Comparison of ENCODE assay signal across 8 cellular contexts in genomic region chr1:168234846-168235547, GRCh38. TPM values are rescaled to one million over a fixed set of nuclear protein-coding genes. Genes with fewer than 3 reads are reported as not detected.
DNase-seq lines count a peak whose midpoint lies in the region; ATAC-seq and TF ChIP-seq lines count a peak whose summit lies in the region.

No MANE protein-coding gene starts in this region.

- DNase-seq in CD4-positive, alpha-beta T cell, result peak in 5 of 10 experiments; percentile 6 to 30 (median 8)
- peak; percentile 43 for DNase-seq in NCI-H748 treated with DMSO at 0.1 percent for 48 hours (lab: John Stamatoyannopoulos, UW)
- peak; percentile 15 for DNase-seq in activated effector memory CD4-positive, alpha-beta T cell treated with Interleukin-2 at 50 U/mL for 16 hours
- DNase-seq in left cardiac atrium, result no peak
- DNase-seq in stimulated activated CD4-positive, alpha-beta T cell treated with anti-CD3 and anti-CD28 coated beads, TNF-alpha, amount 100 ng/mL, for 24 hours (ENCODE audit: low read depth in 3 of 3), result peak in 2 of 3 experiments; percentile 26 to 27

- TF ChIP-seq POLR2A in GM18505 (IDR thresholded peaks at IDR 0.05; ENCODE audit: borderline replicate concordance, extremely low read depth, insufficient read depth, insufficient read length), result no peak

- H3K27ac ChIP-seq in CD4-positive, alpha-beta T cell (ENCODE audit: low read depth, low read length), result no peak overlapping the region

- H3K9me3 ChIP-seq in CD4-positive, alpha-beta T cell (ENCODE audit: control insufficient read depth, low read length), result no peaks in the 10 kb centered on the region

- no peaks in the 10 kb centered on the region for H3K27me3 Mint-ChIP-seq in CD4-positive, alpha-beta T cell

- H3K36me3 Mint-ChIP-seq in CD4-positive, alpha-beta T cell (ENCODE audit: low read depth), result peaks cover 94% of the 10 kb centered on the region

- ATAC-seq in CD4-positive, alpha-beta T cell (ENCODE audit: poor library complexity), result peak; percentile 96
- ATAC-seq in GM18868 (IDR thresholded peaks at IDR 0.05; ENCODE audit: unreplicated experiment) (peak; percentile 82), HG03135 (IDR thresholded peaks at IDR 0.05; ENCODE audit: unreplicated experiment) (peak; percentile 65), left cardiac atrium (peak; percentile 67 to 73), GM18505 (IDR thresholded peaks at IDR 0.05; ENCODE audit: unreplicated experiment) (no peak)

- no peak overlapping the region for H3K4me3 Mint-ChIP-seq in CD4-positive, alpha-beta T cell

- CTCF ChIA-PET in CD4-positive, alpha-beta T cell (lab: Charles Lee), result interaction anchor here (0.7 to 2.4 kb wide), 11 partner anchors 9 to 174 kb away, joined by 3 to 21 read pairs (median 3); partner anchors contain the start of genes SFT2D2 and TIPRL

- intact Hi-C loops in CD4-positive, alpha-beta T cell (cut with DNase I, micrococcal nuclease), result loop anchor here (5.0 to 10.0 kb wide), 2 partner anchors 130 to 1252 kb away; partner anchors contain the start of gene SLC19A2 (in 1 of the 2)
- intact Hi-C loops in left cardiac atrium (cut with DNase I), result no loop called here

- H3K27me3 ChIP-seq in CD4-positive, alpha-beta T cell (ENCODE audit: control insufficient read depth, insufficient read depth, low read length), result no peaks in the 10 kb centered on the region

- TF ChIP-seq CTCF in CD4-positive, alpha-beta T cell (IDR thresholded peaks at IDR 0.05), result peak; percentile 54

- H3K4me1 Mint-ChIP-seq in CD4-positive, alpha-beta T cell (ENCODE audit: low read depth), result peaks cover 63% of the 10 kb centered on the region

- H3K9me3 Mint-ChIP-seq in CD4-positive, alpha-beta T cell, result no peaks in the 10 kb centered on the region

- POLR2A ChIA-PET in CD4-positive, alpha-beta T cell (lab: Charles Lee), result interaction anchor here (0.9 to 1.9 kb wide), 2 partner anchors 8 to 48 kb away, joined by 3 to 11 read pairs; partner anchors contain the start of gene SFT2D2

- H3K27ac Mint-ChIP-seq in CD4-positive, alpha-beta T cell, result peak overlapping the region; percentile 18

RNA-seq across cellular contexts. Expression of gene SFT2D2, which starts 9.2 kb away (rescaled TPM):
- total RNA-seq in CD4-positive, alpha-beta T cell, result 10 to 100 TPM; 47.0 to 51.7 TPM
- 10 to 100 TPM; 28.4 to 30.0 TPM for total RNA-seq in left cardiac atrium

RNA-seq across cellular contexts. Expression of gene TBX19, which starts 45.7 kb away (rescaled TPM):
- 1 to 10 TPM; 1.6 to 1.8 TPM for total RNA-seq in CD4-positive, alpha-beta T cell
- total RNA-seq in left cardiac atrium, result under 1 TPM; 0.84 to 0.88 TPM

RNA-seq across cellular contexts. Expression of gene TIPRL, which starts 56.2 kb away (rescaled TPM):
- 10 to 100 TPM; 15.8 to 16.4 TPM for total RNA-seq in CD4-positive, alpha-beta T cell
- 10 to 100 TPM; 22.8 to 28.8 TPM for total RNA-seq in left cardiac atrium

Comparison
In these comparisons a context has a peak if more than half of its experiments do, and no peak if none do; other contexts are left out.
1. intact Hi-C loops: an anchor here in CD4-positive, alpha-beta T cell (5.0 to 10.0 kb wide); none called in left cardiac atrium.